In genomic region chr6:15160812-15161211, GRCh38 we compare ENCODE assay signal across 24 cellular contexts.
DNase-seq lines count a peak whose midpoint lies in the region; ATAC-seq, FAIRE-seq and TF ChIP-seq lines count a peak whose summit lies in the region.
"Had no signal": no experiment of that assay in that cellular context is flagged by ENCODE, and none has a peak within 500 bp of the region (broad histone marks: within the 10 kb centered on the region; RNA-seq: fewer than 3 reads in every experiment).

No MANE protein-coding gene starts in this region.

- no peaks in the 10 kb centered on the region for H3K27me3 Mint-ChIP-seq in nephron progenitor cell (ENCODE audit: low read depth, poor library complexity)
- H3K27me3 Mint-ChIP-seq: B cell had no signal

- no peak overlapping the region for H3K4me3 Mint-ChIP-seq in nephron progenitor cell
- H3K4me3 Mint-ChIP-seq: B cell; CD14-positive monocyte; CD8-positive, alpha-beta memory T cell; T-helper 1 cell treated with Interleukin-12 subunit alpha and Interleukin-12 subunit beta and Interleukin-4 antibody, amounts not matched to agents 30 μg/mL and 1 μg/mL, for 36 hours had no signal

- TF ChIP-seq CTCF in K562 (IDR thresholded peaks at IDR 0.05 in 2 of 3, conservative IDR thresholded peaks at IDR 0.05 in 1 of 3; ENCODE audit: insufficient read depth in 2 of 3, low read depth in 1 of 3, low read length in 3 of 3) (no peak), esophagus squamous epithelium (IDR thresholded peaks at IDR 0.05) (no peak), nephron progenitor cell (IDR thresholded peaks at IDR 0.05) (no peak)

- TF ChIP-seq RAD21 in K562 (CRISPR knock-in tag; conservative IDR thresholded peaks at IDR 0.05 in 1 of 2, IDR thresholded peaks at IDR 0.05 in 1 of 2), result no peak

- no peak overlapping the region for H2AFZ ChIP-seq in GM23248
- H2AFZ ChIP-seq in K562 (ENCODE audit: low read depth, low read length), result peak overlapping the region; percentile 55

- CTCF ChIA-PET in K562 (lab: Yijun Ruan, JAX; ENCODE audit: low intra/inter-chr PET ratio), result no interaction called here

- H3K4me2 ChIP-seq in GM23248 (ENCODE audit: unreplicated experiment) (no peak overlapping the region), K562 (ENCODE audit: insufficient read depth, low read length) (no peak overlapping the region)
- H3K4me2 ChIP-seq: A549, KMS-11 had no signal

- no peaks in the 10 kb centered on the region for H3K9me3 Mint-ChIP-seq in nephron progenitor cell
- H3K9me3 Mint-ChIP-seq: CD14-positive monocyte; CD8-positive, alpha-beta memory T cell; T-helper 1 cell treated with Interleukin-12 subunit alpha and Interleukin-12 subunit beta and Interleukin-4 antibody, amounts not matched to agents 30 μg/mL and 1 μg/mL, for 36 hours had no signal

- H3K9me1 ChIP-seq in K562 (ENCODE audit: control insufficient read depth, insufficient read depth, low read length), result no peaks in the 10 kb centered on the region

- H3K79me2 ChIP-seq in GM23248 (ENCODE audit: insufficient read depth), result no peaks in the 10 kb centered on the region
- no peaks in the 10 kb centered on the region for H3K79me2 ChIP-seq in K562 (ENCODE audit: control insufficient read depth, insufficient read depth, low read length)

- in situ Hi-C loops in GM23248 (cut with MboI) (no loop called here), K562 (cut with MboI) (no loop called here)

- no peaks in the 10 kb centered on the region for H3K36me3 Mint-ChIP-seq in nephron progenitor cell (ENCODE audit: low read depth)
- H3K36me3 Mint-ChIP-seq: CD14-positive monocyte; CD8-positive, alpha-beta memory T cell had no signal

- no peak overlapping the region for H3K27ac Mint-ChIP-seq in nephron progenitor cell
- H3K27ac Mint-ChIP-seq: B cell; CD14-positive monocyte; T-helper 1 cell treated with Interleukin-12 subunit alpha and Interleukin-12 subunit beta and Interleukin-4 antibody, amounts not matched to agents 30 μg/mL and 1 μg/mL, for 36 hours had no signal

- FAIRE-seq in K562 (lab: Jason Lieb, UNC), result no peak
- FAIRE-seq: A549, H1 had no signal

- H3K4me1 ChIP-seq in GM23248 (ENCODE audit: insufficient read depth) (no peaks in the 10 kb centered on the region; the same call in 1 of the 2 replicates), K562 (replicated peaks in 1 of 2; ENCODE audit: control insufficient read depth in 2 of 2, insufficient read depth in 2 of 2, low read length in 2 of 2) (peaks cover 16 to 19% of the 10 kb centered on the region in 2 experiments; a peak in 4 of 5 replicates), esophagus squamous epithelium (no peaks in the 10 kb centered on the region)
- H3K4me1 ChIP-seq: A549 had no signal

- intact Hi-C loops in K562 (cut with micrococcal nuclease) (no loop called here), esophagus squamous epithelium (cut with DNase I) (no loop called here)

- H3K36me3 ChIP-seq in GM23248 (ENCODE audit: low read depth), result no peaks in the 10 kb centered on the region
- H3K36me3 ChIP-seq in K562 (ENCODE audit: control insufficient read depth, insufficient read depth, low read length), result no peaks in the 10 kb centered on the region
- no peaks in the 10 kb centered on the region for H3K36me3 ChIP-seq in esophagus squamous epithelium

- H3K27me3 ChIP-seq in GM23248 (replicated peaks; ENCODE audit: insufficient read depth) (no peaks in the 10 kb centered on the region), K562 (ENCODE audit: control insufficient read depth in 2 of 2, insufficient read depth in 2 of 2, low read length in 2 of 2) (no peaks in the 10 kb centered on the region), esophagus squamous epithelium (no peaks in the 10 kb centered on the region)

- peak; percentile 24 for DNase-seq in EH (ENCODE audit: low read depth)
- peak; percentile 50 for DNase-seq in GM23248
- no peak for DNase-seq in K562 (ENCODE audit: extremely low read depth in 1 of 4, low spot score in 3 of 4)
- peak; percentile 1 for DNase-seq in myocyte (ENCODE audit: low read depth)
- no peak for DNase-seq in esophagus squamous epithelium (lab: John Stamatoyannopoulos, UW)
- DNase-seq in nephron progenitor cell, result no peak
- DNase-seq in HuH-7.5 (ENCODE audit: low spot score), result no peak
- DNase-seq: CD8-positive, alpha-beta memory T cell; DMS79 treated with DMSO at 0.1 percent for 48 hours; MM.1S; NCI-H2029; NCI-H446 treated with DMSO at 0.1 percent for 48 hours; NCI-H526 treated with DMSO at 0.1 percent for 48 hours; RPMI8226; SHP77; SW 1271 had no signal

- peaks cover 12% of the 10 kb centered on the region for H3K4me1 Mint-ChIP-seq in nephron progenitor cell
- H3K4me1 Mint-ChIP-seq: B cell; CD14-positive monocyte; CD8-positive, alpha-beta memory T cell had no signal

- H3K9me2 ChIP-seq in GM23248 (ENCODE audit: insufficient read depth), result no peaks in the 10 kb centered on the region

- ATAC-seq in K562, result no peak
- no peak for ATAC-seq in HG02840 (IDR thresholded peaks at IDR 0.05; ENCODE audit: low FRiP score, unreplicated experiment)
- ATAC-seq: A549, HCT116 had no signal

- no peak for TF ChIP-seq EP300 in K562 (IDR thresholded peaks at IDR 0.05; ENCODE audit: low read length)

- H3K9ac ChIP-seq in GM23248, result no peak overlapping the region
- H3K9ac ChIP-seq in K562 (ENCODE audit: insufficient read depth in 1 of 2, low read depth in 2 of 2, low read length in 2 of 2), result no peak overlapping the region
- H3K9ac ChIP-seq: KMS-11 had no signal

- H3K27ac ChIP-seq in GM23248 (no peak overlapping the region), K562 (ENCODE audit: extremely low read depth, low read depth, low read length) (no peak overlapping the region; the same call in 2 of the 3 replicates), esophagus squamous epithelium (no peak overlapping the region)
- H3K27ac ChIP-seq: A549, KMS-11 had no signal

- H3K4me3 ChIP-seq in GM23248, result no peak overlapping the region
- H3K4me3 ChIP-seq in K562, result no peak overlapping the region
- no peak overlapping the region for H3K4me3 ChIP-seq in esophagus squamous epithelium
- H3K4me3 ChIP-seq: A549 had no signal

- TF ChIP-seq POLR2A in K562 (conservative IDR thresholded peaks at IDR 0.05) (no peak), esophagus squamous epithelium (IDR thresholded peaks at IDR 0.05) (no peak)

- POLR2A ChIA-PET in K562 (lab: Yijun Ruan, JAX), result no interaction called here

- H4K20me1 ChIP-seq in GM23248 (ENCODE audit: insufficient read depth), result no peaks in the 10 kb centered on the region
- no peaks in the 10 kb centered on the region for H4K20me1 ChIP-seq in K562 (replicated peaks; ENCODE audit: control insufficient read depth, insufficient read depth, low read length)

- H3F3A ChIP-seq in GM23248 (ENCODE audit: insufficient read depth), result peaks cover 12% of the 10 kb centered on the region; the same call in 1 of the 2 replicates

- WGBS in GM23248 (ENCODE audit: low coverage in 1 of 2, low lambda C conversion rate in 2 of 2, missing lambda C conversion rate in 2 of 2), 2 experiments, result 26 to 27% methylated on average over 2 of the region's 2 CpGs
- WGBS in K562 (ENCODE audit: insufficient coverage, low coverage, missing lambda C conversion rate), result 74% methylated on average over 2 of the region's 2 CpGs
- WGBS in esophagus squamous epithelium, 2 donors, result 66 to 88% methylated on average over 2 of the region's 2 CpGs

- no TSS peak for BruUV-seq in K562 (replicated peaks; lab: Mats Ljungman, UMichigan)

- H3K9me3 ChIP-seq in GM23248 (ENCODE audit: low read depth) (no peaks in the 10 kb centered on the region), K562 (replicated peaks; ENCODE audit: control insufficient read depth, insufficient read depth, low read depth, low read length) (no peaks in the 10 kb centered on the region), esophagus squamous epithelium (no peaks in the 10 kb centered on the region)
- H3K9me3 ChIP-seq: A549 had no signal

TF ChIP-seq in K562, 482 proteins besides CTCF, POLR2A, EP300 and RAD21:
- TF ChIP-seq CEBPB (tag; IDR thresholded peaks at IDR 0.05) (peak; percentile 42; the same call in 1 of the 2 replicates), CEBPG (CRISPR knock-in tag; IDR thresholded peaks at IDR 0.05) (no peak), CEBPG (tag; conservative IDR thresholded peaks at IDR 0.05 in 1 of 2, IDR thresholded peaks at IDR 0.05 in 1 of 2) (peak; percentile 27 to 70; a peak in 3 of 4 replicates), ZNF586 (CRISPR knock-in tag; conservative IDR thresholded peaks at IDR 0.05) (no peak)
TF ChIP-seq in K562: peak in this region for 2.

Comparison
In these comparisons a context has a peak if more than half of its experiments do, and no peak if none do; other contexts are left out.
1. DNase-seq: peak in EH (single experiment), GM23248 (single experiment) and myocyte (single experiment); none in K562 (0 of 4), esophagus squamous epithelium (single experiment), nephron progenitor cell (single experiment) and HuH-7.5 (single experiment).